ENCODE assay signal across 23 cellular contexts in genomic region chr12:113909776-113910420, GRCh38. TPM values are rescaled to one million over a fixed set of nuclear protein-coding genes. Genes with fewer than 3 reads are reported as not detected.
DNase-seq lines count a peak whose midpoint lies in the region; ATAC-seq, FAIRE-seq and TF ChIP-seq lines count a peak whose summit lies in the region.
"Had no signal": no experiment of that assay in that cellular context is flagged by ENCODE, and none has a peak within 500 bp of the region (broad histone marks: within the 10 kb centered on the region; RNA-seq: fewer than 3 reads in every experiment).

No MANE protein-coding gene starts in this region.

- peak overlapping the region; percentile 47 for H3K27ac Mint-ChIP-seq in activated naive CD8-positive, alpha-beta T cell
- no peak overlapping the region for H3K27ac Mint-ChIP-seq in activated naive CD8-positive, alpha-beta T cell treated with anti-CD3 and anti-CD28 coated beads, Interleukin-2, amount 50 U/mL, for 24 hours
- peak overlapping the region in 2 of 3 experiments; percentile 23 to 34; a peak in 4 of 7 replicates for H3K27ac Mint-ChIP-seq in H9
- H3K27ac Mint-ChIP-seq: B cell; CD8-positive, alpha-beta T cell; HFFc6 had no signal

- H4K5ac ChIP-seq in H9 (ENCODE audit: insufficient read length, low read depth, low read length): no peak overlapping the region

- H3K27me3 ChIP-seq in H9 (ENCODE audit: insufficient read depth, low read length) (no peaks in the 10 kb centered on the region), bronchial epithelial cell (ENCODE audit: control insufficient read depth, insufficient read depth, low read length) (no peaks in the 10 kb centered on the region), osteoblast (ENCODE audit: insufficient read depth, low read length) (no peaks in the 10 kb centered on the region), mesenchymal stem cell (ENCODE audit: control insufficient read depth in 1 of 2, insufficient read depth in 1 of 2, low read length in 2 of 2) (no peaks in the 10 kb centered on the region)

- H3K14ac ChIP-seq in H9 (ENCODE audit: insufficient read depth, low read length): no peak overlapping the region
- H3K14ac ChIP-seq in mesenchymal stem cell (ENCODE audit: low read length in 2 of 2): no peak overlapping the region

- FAIRE-seq in bronchial epithelial cell (lab: Jason Lieb, UNC): peak; percentile 62
- FAIRE-seq: D721Med, G401.6, GM12891, GM19239 had no signal

- H3K9me3 ChIP-seq in H9 (ENCODE audit: control insufficient read depth, low read depth, low read length): no peaks in the 10 kb centered on the region
- no peaks in the 10 kb centered on the region for H3K9me3 ChIP-seq in osteoblast (ENCODE audit: low read depth, low read length)
- no peaks in the 10 kb centered on the region for H3K9me3 ChIP-seq in mesenchymal stem cell (ENCODE audit: control insufficient read depth, low read length)

- H3K18ac ChIP-seq in H9 (ENCODE audit: insufficient read length, low read depth, low read length) (no peak overlapping the region), mesenchymal stem cell (ENCODE audit: low read depth in 1 of 2, low read length in 2 of 2) (no peak overlapping the region)

- no peak overlapping the region for H2BK12ac ChIP-seq in H9 (ENCODE audit: insufficient read length, low read depth, low read length)
- H2BK12ac ChIP-seq in mesenchymal stem cell (ENCODE audit: low read length in 2 of 2): no peak overlapping the region

- peaks cover 11% of the 10 kb centered on the region for H3K36me3 ChIP-seq in bronchial epithelial cell (ENCODE audit: control insufficient read depth, insufficient read depth, low read length)
- peaks cover 12% of the 10 kb centered on the region for H3K36me3 ChIP-seq in osteoblast (ENCODE audit: insufficient read depth, low read length)
- H3K36me3 ChIP-seq in mesenchymal stem cell (ENCODE audit: control insufficient read depth in 1 of 2, insufficient read depth in 2 of 2, low read depth in 1 of 2, low read length in 2 of 2): peaks cover 62 to 64% of the 10 kb centered on the region in 2 experiments

- no peak overlapping the region for H2BK20ac ChIP-seq in H9 (ENCODE audit: low read depth, low read length, poor library complexity, severe bottlenecking)

- H3K4me1 ChIP-seq in H9 (ENCODE audit: insufficient read depth, low read length) (no peaks in the 10 kb centered on the region), osteoblast (ENCODE audit: insufficient read depth, low read length) (no peaks in the 10 kb centered on the region), mesenchymal stem cell (ENCODE audit: control insufficient read depth, insufficient read depth, low read depth, low read length) (no peaks in the 10 kb centered on the region)

- no peak overlapping the region for H2BK15ac ChIP-seq in H9 (ENCODE audit: low read depth, low read length)
- no peak overlapping the region for H2BK15ac ChIP-seq in mesenchymal stem cell (ENCODE audit: low read depth, poor library complexity, severe bottlenecking)

- H3T11ph ChIP-seq in H9 (ENCODE audit: low read length): no peak overlapping the region

- H3K79me1 ChIP-seq in H9 (ENCODE audit: insufficient read depth, low read depth, low read length, poor library complexity, severe bottlenecking) (no peaks in the 10 kb centered on the region), mesenchymal stem cell (replicated peaks; ENCODE audit: low read length, poor library complexity, severe bottlenecking) (peaks cover 10% of the 10 kb centered on the region)

- H2BK120ac ChIP-seq in H9 (ENCODE audit: low read depth, low read length, poor library complexity, severe bottlenecking) (no peak overlapping the region), mesenchymal stem cell (ENCODE audit: low read depth, low read length) (no peak overlapping the region)

- H3K4ac ChIP-seq in H9 (ENCODE audit: low read depth, low read length) (no peak overlapping the region), mesenchymal stem cell (ENCODE audit: low read depth in 1 of 2, low read length in 2 of 2) (no peak overlapping the region)

- no peak overlapping the region for H3K56ac ChIP-seq in H9 (ENCODE audit: insufficient read length, low read depth, low read length)

- H3K9me3 Mint-ChIP-seq in activated naive CD8-positive, alpha-beta T cell (ENCODE audit: low read depth): no peaks in the 10 kb centered on the region
- no peaks in the 10 kb centered on the region for H3K9me3 Mint-ChIP-seq in activated naive CD8-positive, alpha-beta T cell treated with anti-CD3 and anti-CD28 coated beads, Interleukin-2, amount 50 U/mL, for 24 hours
- no peaks in the 10 kb centered on the region for H3K9me3 Mint-ChIP-seq in H9
- H3K9me3 Mint-ChIP-seq: CD14-positive monocyte; CD8-positive, alpha-beta T cell; HFFc6 had no signal

- no peak overlapping the region for H2BK5ac ChIP-seq in H9 (ENCODE audit: insufficient read length, low read length)
- H2BK5ac ChIP-seq in mesenchymal stem cell (ENCODE audit: low read depth, low read length, poor library complexity, severe bottlenecking): no peak overlapping the region

- H3K4me1 Mint-ChIP-seq in activated naive CD8-positive, alpha-beta T cell (ENCODE audit: low read depth): no peaks in the 10 kb centered on the region
- H3K4me1 Mint-ChIP-seq in activated naive CD8-positive, alpha-beta T cell treated with anti-CD3 and anti-CD28 coated beads, Interleukin-2, amount 50 U/mL, for 24 hours: no peaks in the 10 kb centered on the region
- H3K4me1 Mint-ChIP-seq in H9: peaks cover 9 to 22% of the 10 kb centered on the region in 2 experiments
- H3K4me1 Mint-ChIP-seq: B cell, CD14-positive monocyte had no signal

- H4K91ac ChIP-seq in H9 (ENCODE audit: insufficient read length, low read depth, low read length): no peak overlapping the region
- H4K91ac ChIP-seq in mesenchymal stem cell (ENCODE audit: low read length): no peak overlapping the region

- H3K4me3 Mint-ChIP-seq in activated naive CD8-positive, alpha-beta T cell: no peak overlapping the region
- no peak overlapping the region for H3K4me3 Mint-ChIP-seq in activated naive CD8-positive, alpha-beta T cell treated with anti-CD3 and anti-CD28 coated beads, Interleukin-2, amount 50 U/mL, for 24 hours
- H3K4me3 Mint-ChIP-seq in H9: no peak overlapping the region
- H3K4me3 Mint-ChIP-seq: B cell; CD14-positive monocyte; CD8-positive, alpha-beta T cell; HFFc6 had no signal

- no peak for ATAC-seq in activated naive CD8-positive, alpha-beta T cell treated with anti-CD3 and anti-CD28 coated beads, Interleukin-2, amount 50 U/mL, for 24 hours
- ATAC-seq: CD8-positive, alpha-beta T cell had no signal

- H2AFZ ChIP-seq in H9 (ENCODE audit: low read length) (no peak overlapping the region), osteoblast (ENCODE audit: low read length) (no peak overlapping the region), mesenchymal stem cell (ENCODE audit: low read depth, low read length) (no peak overlapping the region)

- H3K4me2 ChIP-seq in H9 (ENCODE audit: insufficient read depth, insufficient read length, low read length): no peak overlapping the region
- H3K4me2 ChIP-seq in osteoblast (ENCODE audit: insufficient read depth, low read length): no peak overlapping the region
- no peak overlapping the region for H3K4me2 ChIP-seq in mesenchymal stem cell (ENCODE audit: low read length, poor library complexity, severe bottlenecking)

- DNase-seq in activated naive CD8-positive, alpha-beta T cell treated with anti-CD3 and anti-CD28 coated beads, Interleukin-2, amount 50 U/mL, for 24 hours: no peak
- DNase-seq in H9: no peak
- DNase-seq in bronchial epithelial cell (ENCODE audit: low read depth): no peak
- DNase-seq in osteoblast (ENCODE audit: insufficient read length, low spot score, missing footprints): peak; percentile 57
- no peak for DNase-seq in NCI-H2171 (lab: John Stamatoyannopoulos, UW)
- no peak for DNase-seq in mesenchymal stem cell
- no peak for DNase-seq in NCI-H446 treated with DMSO at 0.1 percent for 48 hours (lab: John Stamatoyannopoulos, UW)
- DNase-seq: CD8-positive, alpha-beta T cell; COR-L47; DMS79 treated with DMSO at 0.1 percent for 48 hours; EL; GOT3; HCEC 1CT; HFFc6; IMR-90 had no signal

- no peak overlapping the region for H2AK5ac ChIP-seq in H9 (ENCODE audit: insufficient read length, low read length)
- no peak overlapping the region for H2AK5ac ChIP-seq in mesenchymal stem cell (ENCODE audit: low read length, severe bottlenecking)

- no peaks in the 10 kb centered on the region for H3K79me2 ChIP-seq in H9 (ENCODE audit: insufficient read depth, low read length)
- no peaks in the 10 kb centered on the region for H3K79me2 ChIP-seq in osteoblast (ENCODE audit: insufficient read depth, low read length)

- WGBS in H9 (ENCODE audit: extremely low coverage, insufficient read length, low lambda C conversion rate): no CpG with 5 or more reads among the region's 13 CpGs
- WGBS in mesenchymal stem cell: 98% methylated on average over 13 of the region's 13 CpGs

- no peaks in the 10 kb centered on the region for H3K27me3 Mint-ChIP-seq in activated naive CD8-positive, alpha-beta T cell
- H3K27me3 Mint-ChIP-seq in activated naive CD8-positive, alpha-beta T cell treated with anti-CD3 and anti-CD28 coated beads, Interleukin-2, amount 50 U/mL, for 24 hours: no peaks in the 10 kb centered on the region
- H3K27me3 Mint-ChIP-seq in H9 (ENCODE audit: low read depth): no peaks in the 10 kb centered on the region
- H3K27me3 Mint-ChIP-seq: B cell had no signal

- no peaks in the 10 kb centered on the region for H3K23me2 ChIP-seq in H9 (ENCODE audit: insufficient read length, low read depth, low read length, poor library complexity, severe bottlenecking)

- H3K27ac ChIP-seq in H9 (ENCODE audit: insufficient read length, low read depth, low read length) (no peak overlapping the region), osteoblast (ENCODE audit: low read depth, low read length) (no peak overlapping the region), mesenchymal stem cell (ENCODE audit: low read length, poor library complexity, severe bottlenecking) (no peak overlapping the region)
- H3K27ac ChIP-seq: 22Rv1 had no signal

- no peak overlapping the region for H3K4me3 ChIP-seq in bronchial epithelial cell (ENCODE audit: low read depth, low read length)
- no peak overlapping the region for H3K4me3 ChIP-seq in osteoblast (ENCODE audit: insufficient read depth, low read length)
- H3K4me3 ChIP-seq in mesenchymal stem cell (ENCODE audit: insufficient read depth in 1 of 2, low read depth in 1 of 2, low read length in 2 of 2): no peak overlapping the region

- no peak for TF ChIP-seq CTCF in H9 (conservative IDR thresholded peaks at IDR 0.05)
- TF ChIP-seq CTCF in bronchial epithelial cell (IDR thresholded peaks at IDR 0.05; ENCODE audit: insufficient read depth, low read length, severe bottlenecking): no peak
- no peak for TF ChIP-seq CTCF in osteoblast (IDR thresholded peaks at IDR 0.05; ENCODE audit: extremely low read depth, low read depth, low read length)

- H4K20me1 ChIP-seq in H9 (ENCODE audit: control insufficient read depth, insufficient read depth, insufficient read length) (no peaks in the 10 kb centered on the region), osteoblast (ENCODE audit: insufficient read depth, low read length) (no peaks in the 10 kb centered on the region)

- peaks cover 22% of the 10 kb centered on the region for H3K36me3 Mint-ChIP-seq in activated naive CD8-positive, alpha-beta T cell
- peaks cover 52% of the 10 kb centered on the region for H3K36me3 Mint-ChIP-seq in activated naive CD8-positive, alpha-beta T cell treated with anti-CD3 and anti-CD28 coated beads, Interleukin-2, amount 50 U/mL, for 24 hours (ENCODE audit: low read depth)
- peaks cover 2 to 36% (median 19%) of the 10 kb centered on the region in 3 experiments; a peak in 5 of 7 replicates for H3K36me3 Mint-ChIP-seq in H9 (ENCODE audit: insufficient read depth in 1 of 3, low read depth in 3 of 3)

- no peak overlapping the region for H4K8ac ChIP-seq in H9 (replicated peaks; ENCODE audit: insufficient read length, low read depth, low read length)
- no peak overlapping the region for H4K8ac ChIP-seq in mesenchymal stem cell (ENCODE audit: low read length)

- H3K23ac ChIP-seq in H9 (ENCODE audit: insufficient read length, low read depth, low read length) (no peak overlapping the region), mesenchymal stem cell (ENCODE audit: low read length in 2 of 2) (no peak overlapping the region)

- H3K9ac ChIP-seq in H9 (ENCODE audit: extremely low read depth, insufficient read length, low read length) (no peak overlapping the region), mesenchymal stem cell (ENCODE audit: low read length) (no peak overlapping the region)

RNA-seq across cellular contexts. Expression of gene RBM19, which starts 56.2 kb away (rescaled TPM):
- total RNA-seq in H9 (2021) (32.2 and 33.1 TPM in 2 replicates), bronchial epithelial cell (14.0 and 19.0 TPM in 2 replicates), osteoblast (21.2 and 27.5 TPM in 2 replicates)
- polyA plus RNA-seq in mesenchymal stem cell (2013, experiment 1 of 2): 18.0 TPM
- polyA plus RNA-seq in mesenchymal stem cell (2013, experiment 2 of 2): 17.6 TPM
